Comparison of ENCODE assay signal across 8 cellular contexts in the genomic region with DNA sequence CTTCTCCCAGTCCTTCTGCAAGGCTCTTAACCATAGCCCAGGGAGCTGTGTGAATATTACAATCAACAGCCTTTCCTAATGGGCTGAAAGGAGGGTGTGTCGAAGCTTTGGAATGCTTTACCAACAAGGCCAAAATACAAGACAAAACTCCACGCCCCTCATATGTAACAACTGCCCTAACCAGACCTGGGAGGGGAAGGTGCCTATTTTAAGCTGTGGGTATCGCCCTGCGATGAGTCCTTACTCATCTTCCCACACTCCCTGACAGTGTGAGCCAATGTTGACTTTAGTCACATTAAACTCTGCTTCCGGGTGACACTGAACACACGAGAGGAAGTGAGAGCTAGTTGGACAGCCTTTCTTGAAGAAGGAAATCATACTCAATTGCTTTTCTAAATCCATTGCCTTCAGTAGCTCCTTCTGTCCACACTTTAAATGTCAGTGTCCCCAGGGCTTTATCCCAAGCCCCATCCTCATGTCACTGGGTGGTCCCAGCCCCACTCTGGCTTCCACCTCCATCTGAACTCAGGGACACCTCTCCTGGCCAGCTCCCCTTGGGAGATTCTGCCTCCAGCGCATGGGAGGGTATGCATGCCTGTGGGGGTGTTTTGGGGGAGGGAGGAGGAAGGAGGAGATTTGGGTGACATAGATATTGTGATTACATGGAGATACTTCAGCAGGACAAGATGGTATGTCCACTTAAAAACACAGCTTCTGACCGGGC. TPM values are rescaled to one million over a fixed set of nuclear protein-coding genes. Genes with fewer than 3 reads are reported as not detected.
A peak's percentile ranks its signal among the peaks of the same experiment; 100 is the strongest.
DNase-seq lines count a peak whose midpoint lies in the region; ATAC-seq, FAIRE-seq and TF ChIP-seq lines count a peak whose summit lies in the region.

No MANE protein-coding gene starts in this region.

- H3K27ac ChIP-seq in psoas muscle: peak overlapping the region; percentile 1

- WGBS in psoas muscle, 3 donors: 51 to 66% (median 60%) methylated on average over 8 of the region's 8 CpGs

- TF ChIP-seq POLR2A in GM12891 (IDR thresholded peaks at IDR 0.05; ENCODE audit: low read depth, low read length) (no peak), NB4 (IDR thresholded peaks at IDR 0.05; ENCODE audit: extremely low read depth, insufficient read length) (no peak)

- no peak for FAIRE-seq in GM12891 (lab: Jason Lieb, UNC)

- DNase-seq in GM12891 (ENCODE audit: insufficient read length, low spot score): no peak
- DNase-seq in NB4 (ENCODE audit: low read depth): peak; percentile 89
- no peak for DNase-seq in psoas muscle
- DNase-seq in NCI-H1436 (lab: John Stamatoyannopoulos, UW): no peak
- no peak for DNase-seq in ureter (ENCODE audit: low spot score)
- no peak for DNase-seq in stimulated activated naive CD4-positive, alpha-beta T cell treated with Interleukin-2 at 50 U/mL for 16 hours (lab: John Stamatoyannopoulos, UW)

- no peaks in the 10 kb centered on the region for H3K9me3 ChIP-seq in psoas muscle

- intact Hi-C loops in psoas muscle (cut with DNase I): no loop called here

- TF ChIP-seq CTCF in NB4 (IDR thresholded peaks at IDR 0.05; ENCODE audit: low read depth, low read length) (no peak), psoas muscle (IDR thresholded peaks at IDR 0.05) (no peak)

- H3K4me3 ChIP-seq in NB4 (ENCODE audit: low read depth, low read length) (no peak overlapping the region), psoas muscle (no peak overlapping the region)

- peaks cover 16% of the 10 kb centered on the region for H3K4me1 ChIP-seq in psoas muscle

- H3K27me3 ChIP-seq in psoas muscle (ENCODE audit: insufficient read depth in 3 of 3, low read length in 2 of 3): peaks cover 0 to 2% (median 0%) of the 10 kb centered on the region in 3 donors

- H3K36me3 ChIP-seq in psoas muscle (ENCODE audit: insufficient read depth in 1 of 2, low read depth in 1 of 2): no peaks in the 10 kb centered on the region

- ATAC-seq in esophagus mucosa (peak; percentile 98), psoas muscle (peak; percentile 72 to 87 (median 82)), HG03457 (IDR thresholded peaks at IDR 0.05; ENCODE audit: unreplicated experiment) (no peak)

TF ChIP-seq in GM12891, 5 proteins besides CTCF, POLR2A, EP300 and RAD21:
- no peak for TF ChIP-seq PAX5 (IDR thresholded peaks at IDR 0.05; ENCODE audit: insufficient read depth, low read length, severe bottlenecking)
- TF ChIP-seq TAF1 (IDR thresholded peaks at IDR 0.05; ENCODE audit: low read depth, low read length): no peak
- no peak for TF ChIP-seq POLR2AphosphoS5 (IDR thresholded peaks at IDR 0.05; ENCODE audit: low read depth, low read length)
- no peak for TF ChIP-seq POU2F2 (IDR thresholded peaks at IDR 0.05; ENCODE audit: low read depth, low read length)
- TF ChIP-seq SPI1 (IDR thresholded peaks at IDR 0.05; ENCODE audit: low read depth, low read length): peak; percentile 42; the same call in 1 of the 2 replicates

RNA-seq across cellular contexts. Expression of gene TBC1D9B, which starts 6.5 kb away (rescaled TPM):
- 43.9 TPM for polyA plus RNA-seq in GM12891 (2012; ENCODE audit: low read depth, missing spikeins)
- total RNA-seq in esophagus mucosa (66.3 TPM), psoas muscle (10 to 100 TPM; 40.0 to 50.2 (median 41.9) TPM), ureter (142 TPM)
- 10 to 100 TPM; 30.1 to 47.7 (median 37.0) TPM for polyA plus RNA-seq in psoas muscle

RNA-seq across cellular contexts. Expression of gene MRNIP, which starts 55.6 kb away (rescaled TPM):
- polyA plus RNA-seq in GM12891 (2012; ENCODE audit: low read depth, missing spikeins): 17.9 TPM
- 8.3 TPM for total RNA-seq in esophagus mucosa
- 1 to 10 TPM; 2.1 to 7.9 (median 5.1) TPM for total RNA-seq in psoas muscle
- polyA plus RNA-seq in psoas muscle: 10 to 100 TPM; 20.4 to 30.4 (median 25.0) TPM
- 40.5 TPM for total RNA-seq in ureter
